ENCODE assay signal across 8 cellular contexts in genomic region chr11:67266424-67267187, GRCh38. TPM values are rescaled to one million over a fixed set of nuclear protein-coding genes. Genes with fewer than 3 reads are reported as not detected.
A peak's percentile ranks its signal among the peaks of the same experiment; 100 is the strongest.
DNase-seq lines count a peak whose midpoint lies in the region; ATAC-seq and TF ChIP-seq lines count a peak whose summit lies in the region.

GRK2 (plus strand) TSS chr11:67266473; CDS start chr11:67266700, 227 bp downstream.

- TF ChIP-seq CTCF in astrocyte of the spinal cord (IDR thresholded peaks at IDR 0.05; ENCODE audit: low read depth, low read length) (no peak), gastrocnemius medialis (IDR thresholded peaks at IDR 0.05 in 4 of 5, conservative IDR thresholded peaks at IDR 0.05 in 1 of 5) (no peak)

- H3K9me3 ChIP-seq in iPS-15b (ENCODE audit: control insufficient read depth, insufficient read depth, low read length) (no peaks in the 10 kb centered on the region), gastrocnemius medialis (no peaks in the 10 kb centered on the region)

- H3K4me1 ChIP-seq in iPS-15b (ENCODE audit: control insufficient read depth, insufficient read depth, low read length) (peaks cover 23% of the 10 kb centered on the region), gastrocnemius medialis (peaks cover 48 to 59% of the 10 kb centered on the region in 2 donors)

- intact Hi-C loops in gastrocnemius medialis (cut with DNase I; ENCODE audit: low total_unique reads) = loop anchor here (1.0 to 5.0 kb wide), 3 partner anchors 23 to 51 kb away; partner anchors contain the start of genes ANKRD13D and SSH3

- peaks cover 26% of the 10 kb centered on the region for H3K27me3 ChIP-seq in iPS-15b (ENCODE audit: control insufficient read depth, insufficient read depth, low read length)
- no peaks in the 10 kb centered on the region for H3K27me3 ChIP-seq in gastrocnemius medialis

- H3K9ac ChIP-seq in iPS-15b (ENCODE audit: low read depth, low read length) = peak within 1 kb of the TSS; percentile 70

- in situ Hi-C loops in astrocyte of the spinal cord (cut with HindIII; ENCODE audit: low sequenced_read_pairs) = no loop called here
- in situ Hi-C loops in gastrocnemius medialis (cut with MboI; ENCODE audit: low sequenced_read_pairs in 4 of 4) = loop anchor here in 3 of 4 donors (5.0 to 10.0 kb wide), 3 partner anchors 46 to 118 kb away; no protein-coding TSS in a partner anchor

- no peak for TF ChIP-seq POLR2A in gastrocnemius medialis (IDR thresholded peaks at IDR 0.05)

- peak; percentile 21 for ATAC-seq in HG02642 (IDR thresholded peaks at IDR 0.05; ENCODE audit: poor library complexity, unreplicated experiment)
- peak; percentile 44 to 58 for ATAC-seq in gastrocnemius medialis

- peak within 1 kb of the TSS; percentile 74 to 89 (median 79) for H3K27ac ChIP-seq in gastrocnemius medialis

- H3K36me3 ChIP-seq in iPS-15b (ENCODE audit: control insufficient read depth, insufficient read depth, low read length) = peaks cover 4% of the 10 kb centered on the region
- peaks cover 0 to 6% of the 10 kb centered on the region in 2 donors for H3K36me3 ChIP-seq in gastrocnemius medialis

- peak within 1 kb of the TSS; percentile 82 for H3K4me3 ChIP-seq in astrocyte of the spinal cord (ENCODE audit: low read depth, low read length)
- H3K4me3 ChIP-seq in iPS-15b (ENCODE audit: low read depth, low read length) = peak within 1 kb of the TSS; percentile 75
- peak within 1 kb of the TSS; percentile 79 to 91 (median 88) for H3K4me3 ChIP-seq in gastrocnemius medialis

- DNase-seq in ELR (ENCODE audit: low read depth) = peak; percentile 67
- peak; percentile 53 for DNase-seq in NCI-H774 (lab: John Stamatoyannopoulos, UW)
- no peak for DNase-seq in astrocyte of the spinal cord (ENCODE audit: low read depth, low spot score)
- DNase-seq in gastrocnemius medialis = no peak
- no peak for DNase-seq in dedifferentiated amniotic fluid mesenchymal stem cell (ENCODE audit: extremely low spot score)
- no peak for DNase-seq in SHP77 treated with DMSO at 0.1 percent for 48 hours (lab: John Stamatoyannopoulos, UW)

RNA-seq across cellular contexts. Expression of gene GRK2, which starts in this region (rescaled TPM):
- 10 to 100 TPM; 40.2 to 79.8 (median 68.4) TPM for total RNA-seq in gastrocnemius medialis

Comparison
In these comparisons a context has a peak if more than half of its experiments do, and no peak if none do; other contexts are left out.
1. DNase-seq: peak in ELR (single experiment) and NCI-H774 (single experiment); none in astrocyte of the spinal cord (single experiment), gastrocnemius medialis (0 of 2), dedifferentiated amniotic fluid mesenchymal stem cell (single experiment) and SHP77 treated with DMSO at 0.1 percent for 48 hours (single experiment).
2. Peak in every context shown above with its lines, with median percentiles within 50 percentile points of each other: H3K4me3 ChIP-seq.